ENCODE assay signal across 8 cellular contexts in genomic region chr5:141330299-141331080, GRCh38. TPM values are rescaled to one million over a fixed set of nuclear protein-coding genes. Genes with fewer than 3 reads are reported as not detected.
DNase-seq lines count a peak whose midpoint lies in the region; ATAC-seq and TF ChIP-seq lines count a peak whose summit lies in the region.

PCDHGA1 (plus strand) TSS chr5:141330514.

- TF ChIP-seq POLR2A in esophagus muscularis mucosa (IDR thresholded peaks at IDR 0.05; ENCODE audit: low read depth) = no peak

- no peak for TF ChIP-seq EP300 in esophagus muscularis mucosa (IDR thresholded peaks at IDR 0.05)

- H3K4me1 ChIP-seq in esophagus muscularis mucosa = peaks cover 0 to 11% (median 3%) of the 10 kb centered on the region in 4 donors

- no peak within 1 kb of the TSS for H3K27ac ChIP-seq in esophagus muscularis mucosa (replicated peaks in 1 of 4)

- peak; percentile 34 for DNase-seq in AG09319 (ENCODE audit: extremely low read depth, low read depth)
- DNase-seq in NCI-H226 = peak; percentile 13
- peak; percentile 13 for DNase-seq in central memory CD4-positive, alpha-beta T cell
- peak; percentile 45 for DNase-seq in renal cortical epithelial cell (ENCODE audit: low read depth)
- no peak for DNase-seq in posterior cingulate gyrus
- no peak for DNase-seq in medulla oblongata (ENCODE audit: extremely low spot score)
- no peak for DNase-seq in esophagus muscularis mucosa (ENCODE audit: extremely low spot score)

- 31% methylated on average over 13 of the region's 21 CpGs for WGBS in esophagus muscularis mucosa

- no peaks in the 10 kb centered on the region for H3K36me3 ChIP-seq in esophagus muscularis mucosa

- peak within 1 kb of the TSS in 1 of 4 donors; percentile 13 for H3K4me3 ChIP-seq in esophagus muscularis mucosa

- ATAC-seq in GM18498 (IDR thresholded peaks at IDR 0.05; ENCODE audit: unreplicated experiment) = peak; percentile 61

- H3K27me3 ChIP-seq in esophagus muscularis mucosa = peaks cover 0 to 35% (median 0%) of the 10 kb centered on the region in 4 donors

- peaks cover 0 to 92% (median 82%) of the 10 kb centered on the region in 4 donors for H3K9me3 ChIP-seq in esophagus muscularis mucosa

- intact Hi-C loops in posterior cingulate gyrus (cut with DNase I) (no loop called here), esophagus muscularis mucosa (cut with DNase I) (no loop called here)

- TF ChIP-seq CTCF in AG09319 (IDR thresholded peaks at IDR 0.05; ENCODE audit: low read depth, low read length) (peak; percentile 49), esophagus muscularis mucosa (IDR thresholded peaks at IDR 0.05) (peak in 1 of 3 experiments; percentile 14)

RNA-seq across cellular contexts. Expression of gene PCDHGA1, which starts in this region (rescaled TPM):
- total RNA-seq in renal cortical epithelial cell (under 0.01 and 0.80 TPM in 2 replicates), esophagus muscularis mucosa (1 to 10 TPM in 1 of 4 donors, under 1 TPM in 3; 0.45 to 1.2 (median 0.76) TPM)

Comparison
In these comparisons a context has a peak if more than half of its experiments do, and no peak if none do; other contexts are left out.
1. Peak in DNase-seq in renal cortical epithelial cell; RNA of the gene not detected or under 1 TPM.
2. DNase-seq: peak in AG09319 (single experiment), NCI-H226 (single experiment) and central memory CD4-positive, alpha-beta T cell (single experiment); none in posterior cingulate gyrus (0 of 10), medulla oblongata (single experiment) and esophagus muscularis mucosa (single experiment).